ENCODE assay signal across 1 cellular context in genomic region chr6:67880939-67881705, GRCh38.
TF ChIP-seq lines count a peak whose summit lies in the region.

No MANE protein-coding gene starts in this region.

TF ChIP-seq in K562, 482 proteins besides CTCF, POLR2A, EP300 and RAD21 (continued from another document and continues in another):
- TF ChIP-seq, protein P1, sequence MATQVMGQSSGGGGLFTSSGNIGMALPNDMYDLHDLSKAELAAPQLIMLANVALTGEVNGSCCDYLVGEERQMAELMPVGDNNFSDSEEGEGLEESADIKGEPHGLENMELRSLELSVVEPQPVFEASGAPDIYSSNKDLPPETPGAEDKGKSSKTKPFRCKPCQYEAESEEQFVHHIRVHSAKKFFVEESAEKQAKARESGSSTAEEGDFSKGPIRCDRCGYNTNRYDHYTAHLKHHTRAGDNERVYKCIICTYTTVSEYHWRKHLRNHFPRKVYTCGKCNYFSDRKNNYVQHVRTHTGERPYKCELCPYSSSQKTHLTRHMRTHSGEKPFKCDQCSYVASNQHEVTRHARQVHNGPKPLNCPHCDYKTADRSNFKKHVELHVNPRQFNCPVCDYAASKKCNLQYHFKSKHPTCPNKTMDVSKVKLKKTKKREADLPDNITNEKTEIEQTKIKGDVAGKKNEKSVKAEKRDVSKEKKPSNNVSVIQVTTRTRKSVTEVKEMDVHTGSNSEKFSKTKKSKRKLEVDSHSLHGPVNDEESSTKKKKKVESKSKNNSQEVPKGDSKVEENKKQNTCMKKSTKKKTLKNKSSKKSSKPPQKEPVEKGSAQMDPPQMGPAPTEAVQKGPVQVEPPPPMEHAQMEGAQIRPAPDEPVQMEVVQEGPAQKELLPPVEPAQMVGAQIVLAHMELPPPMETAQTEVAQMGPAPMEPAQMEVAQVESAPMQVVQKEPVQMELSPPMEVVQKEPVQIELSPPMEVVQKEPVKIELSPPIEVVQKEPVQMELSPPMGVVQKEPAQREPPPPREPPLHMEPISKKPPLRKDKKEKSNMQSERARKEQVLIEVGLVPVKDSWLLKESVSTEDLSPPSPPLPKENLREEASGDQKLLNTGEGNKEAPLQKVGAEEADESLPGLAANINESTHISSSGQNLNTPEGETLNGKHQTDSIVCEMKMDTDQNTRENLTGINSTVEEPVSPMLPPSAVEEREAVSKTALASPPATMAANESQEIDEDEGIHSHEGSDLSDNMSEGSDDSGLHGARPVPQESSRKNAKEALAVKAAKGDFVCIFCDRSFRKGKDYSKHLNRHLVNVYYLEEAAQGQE (CRISPR knock-in tag; IDR thresholded peaks at IDR 0.05; ENCODE audit: low read depth) = no peak; the same call in 1 of the 2 replicates
- TF ChIP-seq HMBOX1 (IDR thresholded peaks at IDR 0.05) (no peak), MNT (conservative IDR thresholded peaks at IDR 0.05) (peak; percentile 32 to 35; a peak in 3 of 4 replicates), NR2C2 (CRISPR knock-in tag; IDR thresholded peaks at IDR 0.05) (0 out of 2 replicates have a peak, but pooled peaks have one; percentile 48), NR2C2 (tag; IDR thresholded peaks at IDR 0.05) (peak; percentile 84), PHF21A (IDR thresholded peaks at IDR 0.05; ENCODE audit: borderline replicate concordance, low read depth) (no peak), FOXO4 (CRISPR knock-in tag; IDR thresholded peaks at IDR 0.05) (no peak), ZNF23 (CRISPR knock-in tag; IDR thresholded peaks at IDR 0.05) (no peak), MECOM (CRISPR knock-in tag; IDR thresholded peaks at IDR 0.05) (0 out of 2 replicates have a peak, but pooled peaks have one; percentile 58), ZNF644 (tag; IDR thresholded peaks at IDR 0.05; ENCODE audit: low read depth) (peak; percentile 36; the same call in 1 of the 2 replicates), ZNF79 (CRISPR knock-in tag; IDR thresholded peaks at IDR 0.05; ENCODE audit: low read depth) (0 out of 2 replicates have a peak, but pooled peaks have one; percentile 65), TAF1 (IDR thresholded peaks at IDR 0.05; ENCODE audit: control insufficient read depth, extremely low read depth, insufficient read depth, low read length, severe bottlenecking) (no peak), HDAC6 (IDR thresholded peaks at IDR 0.05; ENCODE audit: low read depth, low read length) (no peak), ZNF780A (CRISPR knock-in tag; IDR thresholded peaks at IDR 0.05) (no peak), ELF2 (CRISPR knock-in tag; IDR thresholded peaks at IDR 0.05) (peak; percentile 47; the same call in 1 of the 2 replicates), ZNF436 (CRISPR knock-in tag; IDR thresholded peaks at IDR 0.05) (peak; percentile 39; the same call in 1 of the 2 replicates), CXXC5 (CRISPR knock-in tag; IDR thresholded peaks at IDR 0.05) (peak; percentile 42), SMAD2 (IDR thresholded peaks at IDR 0.05; ENCODE audit: low read depth, low read length) (no peak), ZNF75A (CRISPR knock-in tag; IDR thresholded peaks at IDR 0.05) (peak; percentile 67), HDAC2 (IDR thresholded peaks at IDR 0.05) (no peak; the same call in none of the 2 replicates), HMG20A (CRISPR knock-in tag; conservative IDR thresholded peaks at IDR 0.05) (0 out of 2 replicates have a peak, but pooled peaks have one; percentile 32), STAT5B (CRISPR knock-in tag; IDR thresholded peaks at IDR 0.05) (no peak), SREBF1 (IDR thresholded peaks at IDR 0.05; ENCODE audit: borderline replicate concordance, low read depth, low read length) (no peak), ILF3 (IDR thresholded peaks at IDR 0.05; ENCODE audit: borderline replicate concordance) (0 out of 2 replicates have a peak, but pooled peaks have one; percentile 21), SMAD1 (IDR thresholded peaks at IDR 0.05; ENCODE audit: low read depth, low read length, partially characterized antibody) (peak; percentile 81), ATF7 (IDR thresholded peaks at IDR 0.05) (no peak), ZNF280B (CRISPR knock-in tag; IDR thresholded peaks at IDR 0.05) (0 out of 2 replicates have a peak, but pooled peaks have one; percentile 39), ARID1B (IDR thresholded peaks at IDR 0.05) (peak; percentile 72), CBX3 (IDR thresholded peaks at IDR 0.05; ENCODE audit: borderline replicate concordance in 1 of 2, low read length in 2 of 2) (peak in 1 of 2 experiments; percentile 61; a peak in 1 of 3 replicates), CBX1 (IDR thresholded peaks at IDR 0.05; ENCODE audit: low read depth) (no peak; the same call in 1 of the 2 replicates), PHB (CRISPR knock-in tag; IDR thresholded peaks at IDR 0.05) (peak; percentile 80; the same call in 1 of the 2 replicates), NFRKB (IDR thresholded peaks at IDR 0.05; ENCODE audit: low read depth) (peak; percentile 46), TFAM (CRISPR knock-in tag; conservative IDR thresholded peaks at IDR 0.05) (no peak), DMBX1 (CRISPR knock-in tag; IDR thresholded peaks at IDR 0.05; ENCODE audit: borderline replicate concordance) (0 out of 2 replicates have a peak, but pooled peaks have one; percentile 56), JUN (IDR thresholded peaks at IDR 0.05; ENCODE audit: borderline replicate concordance, low read depth, low read length) (0 out of 2 replicates have a peak, but pooled peaks have one; percentile 10), JUN (CRISPR knock-in tag; IDR thresholded peaks at IDR 0.05; ENCODE audit: borderline replicate concordance) (no peak), ZNF3 (CRISPR knock-in tag; IDR thresholded peaks at IDR 0.05) (0 out of 2 replicates have a peak, but pooled peaks have one; percentile 19), CUX1 (CRISPR knock-in tag; IDR thresholded peaks at IDR 0.05) (peak; percentile 85; the same call in 1 of the 2 replicates), SRF (CRISPR knock-in tag; IDR thresholded peaks at IDR 0.05) (0 out of 4 replicates have a peak, but pooled peaks of 1 of the 2 experiments have one; percentile 45), TCFL5 (CRISPR knock-in tag; conservative IDR thresholded peaks at IDR 0.05) (no peak)
- TF ChIP-seq, protein P2, sequence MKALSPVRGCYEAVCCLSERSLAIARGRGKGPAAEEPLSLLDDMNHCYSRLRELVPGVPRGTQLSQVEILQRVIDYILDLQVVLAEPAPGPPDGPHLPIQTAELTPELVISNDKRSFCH (CRISPR knock-in tag; IDR thresholded peaks at IDR 0.05) = no peak
- TF ChIP-seq, protein P2 (tag; IDR thresholded peaks at IDR 0.05) = 0 out of 2 replicates have a peak, but pooled peaks have one; percentile 63
- TF ChIP-seq, protein P3, sequence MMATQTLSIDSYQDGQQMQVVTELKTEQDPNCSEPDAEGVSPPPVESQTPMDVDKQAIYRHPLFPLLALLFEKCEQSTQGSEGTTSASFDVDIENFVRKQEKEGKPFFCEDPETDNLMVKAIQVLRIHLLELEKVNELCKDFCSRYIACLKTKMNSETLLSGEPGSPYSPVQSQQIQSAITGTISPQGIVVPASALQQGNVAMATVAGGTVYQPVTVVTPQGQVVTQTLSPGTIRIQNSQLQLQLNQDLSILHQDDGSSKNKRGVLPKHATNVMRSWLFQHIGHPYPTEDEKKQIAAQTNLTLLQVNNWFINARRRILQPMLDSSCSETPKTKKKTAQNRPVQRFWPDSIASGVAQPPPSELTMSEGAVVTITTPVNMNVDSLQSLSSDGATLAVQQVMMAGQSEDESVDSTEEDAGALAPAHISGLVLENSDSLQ (IDR thresholded peaks at IDR 0.05) = peak; percentile 60
- TF ChIP-seq, protein P4, sequence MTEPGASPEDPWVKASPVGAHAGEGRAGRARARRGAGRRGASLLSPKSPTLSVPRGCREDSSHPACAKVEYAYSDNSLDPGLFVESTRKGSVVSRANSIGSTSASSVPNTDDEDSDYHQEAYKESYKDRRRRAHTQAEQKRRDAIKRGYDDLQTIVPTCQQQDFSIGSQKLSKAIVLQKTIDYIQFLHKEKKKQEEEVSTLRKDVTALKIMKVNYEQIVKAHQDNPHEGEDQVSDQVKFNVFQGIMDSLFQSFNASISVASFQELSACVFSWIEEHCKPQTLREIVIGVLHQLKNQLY (CRISPR knock-in tag; conservative IDR thresholded peaks at IDR 0.05) = 0 out of 4 replicates have a peak, but pooled peaks of 1 of the 2 experiments have one; percentile 19
- TF ChIP-seq, protein P5, sequence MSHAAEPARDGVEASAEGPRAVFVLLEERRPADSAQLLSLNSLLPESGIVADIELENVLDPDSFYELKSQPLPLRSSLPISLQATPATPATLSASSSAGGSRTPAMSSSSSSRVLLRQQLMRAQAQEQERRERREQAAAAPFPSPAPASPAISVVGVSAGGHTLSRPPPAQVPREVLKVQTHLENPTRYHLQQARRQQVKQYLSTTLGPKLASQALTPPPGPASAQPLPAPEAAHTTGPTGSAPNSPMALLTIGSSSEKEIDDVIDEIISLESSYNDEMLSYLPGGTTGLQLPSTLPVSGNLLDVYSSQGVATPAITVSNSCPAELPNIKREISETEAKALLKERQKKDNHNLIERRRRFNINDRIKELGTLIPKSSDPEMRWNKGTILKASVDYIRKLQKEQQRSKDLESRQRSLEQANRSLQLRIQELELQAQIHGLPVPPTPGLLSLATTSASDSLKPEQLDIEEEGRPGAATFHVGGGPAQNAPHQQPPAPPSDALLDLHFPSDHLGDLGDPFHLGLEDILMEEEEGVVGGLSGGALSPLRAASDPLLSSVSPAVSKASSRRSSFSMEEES (CRISPR knock-in tag; IDR thresholded peaks at IDR 0.05) = peak; percentile 1; the same call in 1 of the 2 replicates
